1 cellular context compared by ENCODE assay signal in the genomic region with DNA sequence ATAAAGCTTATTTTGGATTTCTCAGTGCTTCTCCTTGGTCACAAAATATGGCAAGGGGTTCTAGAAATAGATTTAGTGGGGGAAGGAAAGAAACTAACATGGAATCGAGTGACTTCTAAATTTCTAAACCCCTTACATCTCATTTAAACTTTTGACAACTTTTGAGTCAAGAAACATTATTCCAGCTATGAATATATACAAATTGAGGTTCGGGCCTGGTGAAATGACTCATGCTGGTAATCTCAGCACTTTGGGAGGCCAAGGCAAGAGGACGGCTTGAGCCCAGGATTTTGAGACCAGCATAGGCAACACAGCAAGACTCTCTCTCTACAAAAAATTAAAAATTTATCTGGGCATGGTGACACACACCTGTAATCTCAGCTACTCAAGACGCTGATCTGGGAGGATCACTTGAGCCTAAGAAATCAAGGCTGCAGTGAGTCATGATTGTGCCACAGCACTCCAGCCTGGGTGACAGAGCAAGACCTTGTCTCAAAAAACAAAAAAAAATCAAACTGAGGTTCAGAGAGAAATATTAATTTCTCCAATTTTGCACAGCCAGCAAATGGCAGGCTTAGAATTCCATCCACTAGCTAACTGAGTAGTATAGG.
TF ChIP-seq lines count a peak whose summit lies in the region.

No MANE protein-coding gene starts in this region.

TF ChIP-seq in GM23338, 12 proteins besides CTCF, POLR2A, EP300 and RAD21 (continued from another document):
- TF ChIP-seq, protein P1, sequence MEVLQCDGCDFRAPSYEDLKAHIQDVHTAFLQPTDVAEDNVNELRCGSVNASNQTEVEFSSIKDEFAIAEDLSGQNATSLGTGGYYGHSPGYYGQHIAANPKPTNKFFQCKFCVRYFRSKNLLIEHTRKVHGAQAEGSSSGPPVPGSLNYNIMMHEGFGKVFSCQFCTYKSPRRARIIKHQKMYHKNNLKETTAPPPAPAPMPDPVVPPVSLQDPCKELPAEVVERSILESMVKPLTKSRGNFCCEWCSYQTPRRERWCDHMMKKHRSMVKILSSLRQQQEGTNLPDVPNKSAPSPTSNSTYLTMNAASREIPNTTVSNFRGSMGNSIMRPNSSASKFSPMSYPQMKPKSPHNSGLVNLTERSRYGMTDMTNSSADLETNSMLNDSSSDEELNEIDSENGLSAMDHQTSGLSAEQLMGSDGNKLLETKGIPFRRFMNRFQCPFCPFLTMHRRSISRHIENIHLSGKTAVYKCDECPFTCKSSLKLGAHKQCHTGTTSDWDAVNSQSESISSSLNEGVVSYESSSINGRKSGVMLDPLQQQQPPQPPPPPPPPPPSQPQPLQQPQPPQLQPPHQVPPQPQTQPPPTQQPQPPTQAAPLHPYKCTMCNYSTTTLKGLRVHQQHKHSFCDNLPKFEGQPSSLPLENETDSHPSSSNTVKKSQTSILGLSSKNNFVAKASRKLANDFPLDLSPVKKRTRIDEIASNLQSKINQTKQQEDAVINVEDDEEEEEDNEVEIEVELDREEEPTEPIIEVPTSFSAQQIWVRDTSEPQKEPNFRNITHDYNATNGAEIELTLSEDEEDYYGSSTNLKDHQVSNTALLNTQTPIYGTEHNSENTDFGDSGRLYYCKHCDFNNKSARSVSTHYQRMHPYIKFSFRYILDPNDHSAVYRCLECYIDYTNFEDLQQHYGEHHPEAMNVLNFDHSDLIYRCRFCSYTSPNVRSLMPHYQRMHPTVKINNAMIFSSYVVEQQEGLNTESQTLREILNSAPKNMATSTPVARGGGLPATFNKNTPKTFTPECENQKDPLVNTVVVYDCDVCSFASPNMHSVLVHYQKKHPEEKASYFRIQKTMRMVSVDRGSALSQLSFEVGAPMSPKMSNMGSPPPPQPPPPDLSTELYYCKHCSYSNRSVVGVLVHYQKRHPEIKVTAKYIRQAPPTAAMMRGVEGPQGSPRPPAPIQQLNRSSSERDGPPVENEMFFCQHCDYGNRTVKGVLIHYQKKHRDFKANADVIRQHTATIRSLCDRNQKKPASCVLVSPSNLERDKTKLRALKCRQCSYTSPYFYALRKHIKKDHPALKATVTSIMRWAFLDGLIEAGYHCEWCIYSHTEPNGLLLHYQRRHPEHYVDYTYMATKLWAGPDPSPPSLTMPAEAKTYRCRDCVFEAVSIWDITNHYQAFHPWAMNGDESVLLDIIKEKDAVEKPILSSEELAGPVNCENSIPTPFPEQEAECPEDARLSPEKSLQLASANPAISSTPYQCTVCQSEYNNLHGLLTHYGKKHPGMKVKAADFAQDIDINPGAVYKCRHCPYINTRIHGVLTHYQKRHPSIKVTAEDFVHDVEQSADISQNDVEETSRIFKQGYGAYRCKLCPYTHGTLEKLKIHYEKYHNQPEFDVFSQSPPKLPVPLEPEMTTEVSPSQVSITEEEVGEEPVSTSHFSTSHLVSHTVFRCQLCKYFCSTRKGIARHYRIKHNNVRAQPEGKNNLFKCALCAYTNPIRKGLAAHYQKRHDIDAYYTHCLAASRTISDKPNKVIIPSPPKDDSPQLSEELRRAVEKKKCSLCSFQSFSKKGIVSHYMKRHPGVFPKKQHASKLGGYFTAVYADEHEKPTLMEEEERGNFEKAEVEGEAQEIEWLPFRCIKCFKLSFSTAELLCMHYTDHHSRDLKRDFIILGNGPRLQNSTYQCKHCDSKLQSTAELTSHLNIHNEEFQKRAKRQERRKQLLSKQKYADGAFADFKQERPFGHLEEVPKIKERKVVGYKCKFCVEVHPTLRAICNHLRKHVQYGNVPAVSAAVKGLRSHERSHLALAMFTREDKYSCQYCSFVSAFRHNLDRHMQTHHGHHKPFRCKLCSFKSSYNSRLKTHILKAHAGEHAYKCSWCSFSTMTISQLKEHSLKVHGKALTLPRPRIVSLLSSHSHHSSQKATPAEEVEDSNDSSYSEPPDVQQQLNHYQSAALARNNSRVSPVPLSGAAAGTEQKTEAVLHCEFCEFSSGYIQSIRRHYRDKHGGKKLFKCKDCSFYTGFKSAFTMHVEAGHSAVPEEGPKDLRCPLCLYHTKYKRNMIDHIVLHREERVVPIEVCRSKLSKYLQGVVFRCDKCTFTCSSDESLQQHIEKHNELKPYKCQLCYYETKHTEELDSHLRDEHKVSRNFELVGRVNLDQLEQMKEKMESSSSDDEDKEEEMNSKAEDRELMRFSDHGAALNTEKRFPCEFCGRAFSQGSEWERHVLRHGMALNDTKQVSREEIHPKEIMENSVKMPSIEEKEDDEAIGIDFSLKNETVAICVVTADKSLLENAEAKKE (CRISPR knock-in tag; IDR thresholded peaks at IDR 0.05): no peak
- TF ChIP-seq, protein P2, sequence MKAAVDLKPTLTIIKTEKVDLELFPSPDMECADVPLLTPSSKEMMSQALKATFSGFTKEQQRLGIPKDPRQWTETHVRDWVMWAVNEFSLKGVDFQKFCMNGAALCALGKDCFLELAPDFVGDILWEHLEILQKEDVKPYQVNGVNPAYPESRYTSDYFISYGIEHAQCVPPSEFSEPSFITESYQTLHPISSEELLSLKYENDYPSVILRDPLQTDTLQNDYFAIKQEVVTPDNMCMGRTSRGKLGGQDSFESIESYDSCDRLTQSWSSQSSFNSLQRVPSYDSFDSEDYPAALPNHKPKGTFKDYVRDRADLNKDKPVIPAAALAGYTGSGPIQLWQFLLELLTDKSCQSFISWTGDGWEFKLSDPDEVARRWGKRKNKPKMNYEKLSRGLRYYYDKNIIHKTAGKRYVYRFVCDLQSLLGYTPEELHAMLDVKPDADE (IDR thresholded peaks at IDR 0.05): no peak
- TF ChIP-seq POLR2AphosphoS5 (IDR thresholded peaks at IDR 0.05; ENCODE audit: low read depth): no peak
